8 cellular contexts compared by ENCODE assay signal in genomic region chr12:105330938-105331804, GRCh38. TPM values are rescaled to one million over a fixed set of nuclear protein-coding genes. Genes with fewer than 3 reads are reported as not detected.
A peak's percentile ranks its signal among the peaks of the same experiment; 100 is the strongest.
DNase-seq lines count a peak whose midpoint lies in the region; ATAC-seq, FAIRE-seq and TF ChIP-seq lines count a peak whose summit lies in the region.

No MANE protein-coding gene starts in this region.

- H3K9me2 ChIP-seq in OCI-LY1 (ENCODE audit: low read depth, low read length): no peaks in the 10 kb centered on the region

- H4K20me1 ChIP-seq in OCI-LY1 (ENCODE audit: insufficient read depth, low read length): no peaks in the 10 kb centered on the region

- H3F3A ChIP-seq in OCI-LY1 (ENCODE audit: insufficient read depth, low read length): no peaks in the 10 kb centered on the region

- H3K27ac ChIP-seq in OCI-LY1 (ENCODE audit: low read depth, low read length, poor library complexity, severe bottlenecking): peak overlapping the region; percentile 53
- no peak overlapping the region for H3K27ac ChIP-seq in skeletal muscle tissue (ENCODE audit: low read depth, low read length)

- peak overlapping the region; percentile 81 for H3K4me2 ChIP-seq in OCI-LY1 (ENCODE audit: low read length)

- H3K36me3 ChIP-seq in HAP-1 (replicated peaks): no peaks in the 10 kb centered on the region; the same call in 1 of the 2 replicates
- H3K36me3 ChIP-seq in OCI-LY1 (ENCODE audit: insufficient read depth, low read length): no peaks in the 10 kb centered on the region
- no peaks in the 10 kb centered on the region for H3K36me3 ChIP-seq in skeletal muscle tissue (ENCODE audit: control insufficient read depth in 3 of 3, insufficient read depth in 3 of 3, low read length in 3 of 3)

- H3K9ac ChIP-seq in OCI-LY1 (ENCODE audit: low read length) (peak overlapping the region; percentile 76), skeletal muscle tissue (ENCODE audit: low read depth in 1 of 3, low read length in 3 of 3) (peak overlapping the region in 2 of 3 donors; percentile 33 to 46)

- peak overlapping the region; percentile 49 to 78 for H3K27ac Mint-ChIP-seq in activated naive CD4-positive, alpha-beta T cell treated with anti-CD3 and anti-CD28 coated beads, Interleukin-2, amount 50 U/mL, for 72 hours

- ATAC-seq in activated naive CD4-positive, alpha-beta T cell treated with anti-CD3 and anti-CD28 coated beads, Interleukin-2, amount 50 U/mL, for 72 hours: peak; percentile 2 to 25

- H3K4me3 ChIP-seq in HAP-1 (peak overlapping the region; percentile 62), OCI-LY1 (ENCODE audit: low read depth, low read length, poor library complexity, severe bottlenecking) (peak overlapping the region; percentile 81), skeletal muscle tissue (ENCODE audit: low read length in 3 of 3) (peak overlapping the region; percentile 56 to 68 (median 60))

- DNase-seq in EH (ENCODE audit: low read depth) (peak; percentile 46), HAP-1 (ENCODE audit: low spot score in 2 of 2) (peak; percentile 18 to 46), hepatic stellate cell (ENCODE audit: low spot score) (peak; percentile 45), RCC 7860 (ENCODE audit: low spot score) (no peak)
- DNase-seq in activated naive CD4-positive, alpha-beta T cell treated with anti-CD3 and anti-CD28 coated beads, Interleukin-2, amount 50 U/mL, for 72 hours (ENCODE audit: low spot score in 2 of 2): peak in 1 of 2 donors; percentile 23
- DNase-seq in NK-92 treated with Interleukin-12 subunit alpha and Interleukin-12 subunit beta, amount 100 ng/mL, for 24 hours (lab: John Stamatoyannopoulos, UW): no peak

- H3K79me2 ChIP-seq in OCI-LY1 (ENCODE audit: insufficient read depth, low read length): no peaks in the 10 kb centered on the region

- H3K27me3 ChIP-seq in HAP-1 (ENCODE audit: low read depth) (no peaks in the 10 kb centered on the region), OCI-LY1 (ENCODE audit: insufficient read depth, low read length) (no peaks in the 10 kb centered on the region), skeletal muscle tissue (ENCODE audit: control insufficient read depth in 3 of 3, insufficient read depth in 3 of 3, low read length in 3 of 3) (no peaks in the 10 kb centered on the region)

- TF ChIP-seq CTCF in OCI-LY1 (IDR thresholded peaks at IDR 0.05; ENCODE audit: low read length): no peak

- H3K4me1 ChIP-seq in HAP-1: peaks cover 45% of the 10 kb centered on the region
- H3K4me1 ChIP-seq in OCI-LY1 (ENCODE audit: insufficient read depth, low read length, severe bottlenecking): peaks cover 36% of the 10 kb centered on the region
- peaks cover 4 to 25% (median 13%) of the 10 kb centered on the region in 3 donors for H3K4me1 ChIP-seq in skeletal muscle tissue (ENCODE audit: control insufficient read depth in 3 of 3, insufficient read depth in 3 of 3, low read length in 3 of 3)

- in situ Hi-C loops in HAP-1 (cut with MboI; ENCODE audit: low sequenced_read_pairs): no loop called here

- peaks cover 0 to under 1% of the 10 kb centered on the region in 2 donors for H3K36me3 Mint-ChIP-seq in activated naive CD4-positive, alpha-beta T cell treated with anti-CD3 and anti-CD28 coated beads, Interleukin-2, amount 50 U/mL, for 72 hours

- 0 out of 2 replicates have a peak, but pooled peaks cover 2% of the 10 kb centered on the region for H3K9me3 ChIP-seq in HAP-1
- no peaks in the 10 kb centered on the region for H3K9me3 ChIP-seq in OCI-LY1 (ENCODE audit: low read length)
- no peaks in the 10 kb centered on the region for H3K9me3 ChIP-seq in skeletal muscle tissue (ENCODE audit: control insufficient read depth in 3 of 3, low read length in 3 of 3)

- no peaks in the 10 kb centered on the region for H3K9me3 Mint-ChIP-seq in activated naive CD4-positive, alpha-beta T cell treated with anti-CD3 and anti-CD28 coated beads, Interleukin-2, amount 50 U/mL, for 72 hours

- FAIRE-seq in RCC 7860 (lab: Jason Lieb, UNC): no peak

- H2AFZ ChIP-seq in OCI-LY1 (ENCODE audit: low read length): no peak overlapping the region

RNA-seq across cellular contexts. Expression of gene C12orf75, which starts 0.7 kb away (rescaled TPM):
- 10 to 100 TPM; 46.2 to 76.0 TPM for total RNA-seq in activated naive CD4-positive, alpha-beta T cell treated with anti-CD3 and anti-CD28 coated beads, Interleukin-2, amount 50 U/mL, for 72 hours
- 3.1 TPM for total RNA-seq in skeletal muscle tissue

Comparison
In these comparisons a context has a peak if more than half of its experiments do, and no peak if none do; other contexts are left out.
1. DNase-seq: peak in EH (single experiment), HAP-1 (2 of 2) and hepatic stellate cell (single experiment); none in NK-92 treated with Interleukin-12 subunit alpha and Interleukin-12 subunit beta, amount 100 ng/mL, for 24 hours (single experiment) and RCC 7860 (single experiment).
2. RNA of gene C12orf75, which starts 0.7 kb away (total RNA-seq): 46.2 to 76.0 TPM in activated naive CD4-positive, alpha-beta T cell treated with anti-CD3 and anti-CD28 coated beads, Interleukin-2, amount 50 U/mL, for 72 hours; 3.1 TPM in skeletal muscle tissue (single experiment); every median in the first group is over 10 times any median in the second.
3. Peak in every context shown above with its lines, with median percentiles within 50 percentile points of each other: H3K4me3 ChIP-seq.